Comparison of ENCODE assay signal across 1 cellular context in the genomic region with DNA sequence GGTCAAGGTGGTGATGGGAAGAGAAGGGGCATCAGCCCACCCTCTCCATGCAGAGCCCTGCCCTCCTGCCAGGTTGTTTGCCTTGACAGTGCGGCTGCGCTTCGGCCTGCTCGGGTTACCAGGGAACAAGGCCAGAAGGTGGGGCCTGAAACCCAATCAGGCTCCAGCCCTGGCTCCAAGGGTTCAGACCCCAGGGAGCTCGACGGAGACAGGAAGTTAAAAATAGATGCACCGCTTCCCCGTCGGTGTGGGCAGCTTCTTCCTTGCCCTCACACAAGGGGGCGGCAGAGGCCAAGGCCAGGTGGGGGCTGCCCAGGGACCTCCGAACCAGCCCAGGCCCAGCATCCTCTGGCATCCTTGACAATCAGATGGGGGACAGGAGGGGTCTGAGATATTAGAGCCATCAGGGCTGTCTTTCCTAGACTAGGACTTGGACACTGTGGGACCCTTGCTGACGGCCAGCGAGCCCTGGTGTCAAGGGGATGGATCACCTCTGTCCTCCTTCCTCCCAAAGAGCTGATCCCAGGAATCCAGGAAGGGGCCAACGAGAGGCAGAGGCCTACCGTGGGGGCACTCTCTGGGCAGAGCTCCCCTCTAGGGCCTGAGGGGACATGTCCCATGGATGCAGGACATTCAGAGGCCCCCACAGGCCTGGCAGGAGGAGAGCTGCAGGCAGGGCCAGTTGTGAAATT.
TF ChIP-seq lines count a peak whose summit lies in the region.

No MANE protein-coding gene starts in this region.

TF ChIP-seq in HepG2, 621 proteins besides CTCF, POLR2A, EP300 and RAD21 (continued from another document):
- TF ChIP-seq, protein P1, sequence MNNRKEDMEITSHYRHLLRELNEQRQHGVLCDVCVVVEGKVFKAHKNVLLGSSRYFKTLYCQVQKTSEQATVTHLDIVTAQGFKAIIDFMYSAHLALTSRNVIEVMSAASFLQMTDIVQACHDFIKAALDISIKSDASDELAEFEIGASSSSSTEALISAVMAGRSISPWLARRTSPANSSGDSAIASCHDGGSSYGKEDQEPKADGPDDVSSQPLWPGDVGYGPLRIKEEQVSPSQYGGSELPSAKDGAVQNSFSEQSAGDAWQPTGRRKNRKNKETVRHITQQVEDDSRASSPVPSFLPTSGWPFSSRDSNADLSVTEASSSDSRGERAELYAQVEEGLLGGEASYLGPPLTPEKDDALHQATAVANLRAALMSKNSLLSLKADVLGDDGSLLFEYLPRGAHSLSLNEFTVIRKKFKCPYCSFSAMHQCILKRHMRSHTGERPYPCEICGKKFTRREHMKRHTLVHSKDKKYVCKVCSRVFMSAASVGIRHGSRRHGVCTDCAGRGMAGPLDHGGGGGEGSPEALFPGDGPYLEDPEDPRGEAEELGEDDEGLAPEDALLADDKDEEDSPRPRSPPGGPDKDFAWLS (CRISPR knock-in tag; IDR thresholded peaks at IDR 0.05; ENCODE audit: borderline replicate concordance): peak; percentile 65; the same call in 1 of the 2 replicates
- TF ChIP-seq RFX5 (IDR thresholded peaks at IDR 0.05; ENCODE audit: low read depth, low read length) (no peak), ZNF136 (CRISPR knock-in tag; IDR thresholded peaks at IDR 0.05; ENCODE audit: low read depth) (no peak), EEA1 (CRISPR knock-in tag; IDR thresholded peaks at IDR 0.05; ENCODE audit: borderline replicate concordance) (no peak), NCOA1 (CRISPR knock-in tag; IDR thresholded peaks at IDR 0.05) (no peak), DNMT3B (CRISPR knock-in tag; conservative IDR thresholded peaks at IDR 0.05) (no peak), GLI4 (CRISPR knock-in tag; IDR thresholded peaks at IDR 0.05; ENCODE audit: borderline replicate concordance) (no peak), JUN (CRISPR knock-in tag; IDR thresholded peaks at IDR 0.05) (no peak), ZNF101 (CRISPR knock-in tag; IDR thresholded peaks at IDR 0.05; ENCODE audit: borderline replicate concordance, low read depth) (no peak), JARID2 (CRISPR knock-in tag; IDR thresholded peaks at IDR 0.05; ENCODE audit: insufficient replicate concordance) (no peak), SUZ12 (IDR thresholded peaks at IDR 0.05; ENCODE audit: low read depth, low read length) (no peak), PCBP1 (IDR thresholded peaks at IDR 0.05; ENCODE audit: borderline replicate concordance, low read depth, low read length) (no peak; the same call in 1 of the 2 replicates), ZNF468 (CRISPR knock-in tag; IDR thresholded peaks at IDR 0.05) (no peak), WIZ (CRISPR knock-in tag; IDR thresholded peaks at IDR 0.05) (no peak; the same call in 1 of the 2 replicates), TBP (CRISPR knock-in tag; IDR thresholded peaks at IDR 0.05) (no peak), SP1 (IDR thresholded peaks at IDR 0.05) (no peak), SP1 (CRISPR knock-in tag; IDR thresholded peaks at IDR 0.05) (no peak), PAWR (CRISPR knock-in tag; IDR thresholded peaks at IDR 0.05; ENCODE audit: borderline replicate concordance) (no peak), ZNF496 (CRISPR knock-in tag; IDR thresholded peaks at IDR 0.05; ENCODE audit: insufficient replicate concordance) (no peak), ZNF180 (CRISPR knock-in tag; IDR thresholded peaks at IDR 0.05; ENCODE audit: borderline replicate concordance, low read depth) (no peak), SALL1 (CRISPR knock-in tag; IDR thresholded peaks at IDR 0.05) (peak; percentile 79; the same call in 1 of the 2 replicates), ZNF292 (CRISPR knock-in tag; IDR thresholded peaks at IDR 0.05; ENCODE audit: borderline replicate concordance, low read depth) (no peak), ZSCAN21 (CRISPR knock-in tag; IDR thresholded peaks at IDR 0.05; ENCODE audit: borderline replicate concordance) (no peak), EZH2 (conservative IDR thresholded peaks at IDR 0.05; ENCODE audit: low read depth, low read length) (no peak), ZNF790 (CRISPR knock-in tag; IDR thresholded peaks at IDR 0.05; ENCODE audit: borderline replicate concordance) (no peak)
- TF ChIP-seq, protein P2, sequence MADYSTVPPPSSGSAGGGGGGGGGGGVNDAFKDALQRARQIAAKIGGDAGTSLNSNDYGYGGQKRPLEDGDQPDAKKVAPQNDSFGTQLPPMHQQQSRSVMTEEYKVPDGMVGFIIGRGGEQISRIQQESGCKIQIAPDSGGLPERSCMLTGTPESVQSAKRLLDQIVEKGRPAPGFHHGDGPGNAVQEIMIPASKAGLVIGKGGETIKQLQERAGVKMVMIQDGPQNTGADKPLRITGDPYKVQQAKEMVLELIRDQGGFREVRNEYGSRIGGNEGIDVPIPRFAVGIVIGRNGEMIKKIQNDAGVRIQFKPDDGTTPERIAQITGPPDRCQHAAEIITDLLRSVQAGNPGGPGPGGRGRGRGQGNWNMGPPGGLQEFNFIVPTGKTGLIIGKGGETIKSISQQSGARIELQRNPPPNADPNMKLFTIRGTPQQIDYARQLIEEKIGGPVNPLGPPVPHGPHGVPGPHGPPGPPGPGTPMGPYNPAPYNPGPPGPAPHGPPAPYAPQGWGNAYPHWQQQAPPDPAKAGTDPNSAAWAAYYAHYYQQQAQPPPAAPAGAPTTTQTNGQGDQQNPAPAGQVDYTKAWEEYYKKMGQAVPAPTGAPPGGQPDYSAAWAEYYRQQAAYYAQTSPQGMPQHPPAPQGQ (CRISPR knock-in tag; IDR thresholded peaks at IDR 0.05; ENCODE audit: borderline replicate concordance): no peak
- TF ChIP-seq, protein P3, sequence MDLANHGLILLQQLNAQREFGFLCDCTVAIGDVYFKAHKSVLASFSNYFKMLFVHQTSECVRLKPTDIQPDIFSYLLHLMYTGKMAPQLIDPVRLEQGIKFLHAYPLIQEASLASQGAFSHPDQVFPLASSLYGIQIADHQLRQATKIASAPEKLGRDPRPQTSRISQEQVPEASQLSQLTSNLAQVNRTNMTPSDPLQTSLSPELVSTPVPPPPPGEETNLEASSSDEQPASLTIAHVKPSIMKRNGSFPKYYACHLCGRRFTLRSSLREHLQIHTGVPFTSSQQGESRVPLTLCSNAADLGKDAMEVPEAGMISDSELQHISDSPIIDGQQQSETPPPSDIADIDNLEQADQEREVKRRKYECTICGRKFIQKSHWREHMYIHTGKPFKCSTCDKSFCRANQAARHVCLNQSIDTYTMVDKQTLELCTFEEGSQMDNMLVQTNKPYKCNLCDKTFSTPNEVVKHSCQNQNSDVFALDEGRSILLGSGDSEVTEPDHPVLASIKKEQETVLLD (CRISPR knock-in tag; IDR thresholded peaks at IDR 0.05; ENCODE audit: low read depth): no peak
- TF ChIP-seq, protein P4, sequence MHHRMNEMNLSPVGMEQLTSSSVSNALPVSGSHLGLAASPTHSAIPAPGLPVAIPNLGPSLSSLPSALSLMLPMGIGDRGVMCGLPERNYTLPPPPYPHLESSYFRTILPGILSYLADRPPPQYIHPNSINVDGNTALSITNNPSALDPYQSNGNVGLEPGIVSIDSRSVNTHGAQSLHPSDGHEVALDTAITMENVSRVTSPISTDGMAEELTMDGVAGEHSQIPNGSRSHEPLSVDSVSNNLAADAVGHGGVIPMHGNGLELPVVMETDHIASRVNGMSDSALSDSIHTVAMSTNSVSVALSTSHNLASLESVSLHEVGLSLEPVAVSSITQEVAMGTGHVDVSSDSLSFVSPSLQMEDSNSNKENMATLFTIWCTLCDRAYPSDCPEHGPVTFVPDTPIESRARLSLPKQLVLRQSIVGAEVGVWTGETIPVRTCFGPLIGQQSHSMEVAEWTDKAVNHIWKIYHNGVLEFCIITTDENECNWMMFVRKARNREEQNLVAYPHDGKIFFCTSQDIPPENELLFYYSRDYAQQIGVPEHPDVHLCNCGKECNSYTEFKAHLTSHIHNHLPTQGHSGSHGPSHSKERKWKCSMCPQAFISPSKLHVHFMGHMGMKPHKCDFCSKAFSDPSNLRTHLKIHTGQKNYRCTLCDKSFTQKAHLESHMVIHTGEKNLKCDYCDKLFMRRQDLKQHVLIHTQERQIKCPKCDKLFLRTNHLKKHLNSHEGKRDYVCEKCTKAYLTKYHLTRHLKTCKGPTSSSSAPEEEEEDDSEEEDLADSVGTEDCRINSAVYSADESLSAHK (CRISPR knock-in tag; IDR thresholded peaks at IDR 0.05; ENCODE audit: borderline replicate concordance): no peak
- TF ChIP-seq, protein P5, sequence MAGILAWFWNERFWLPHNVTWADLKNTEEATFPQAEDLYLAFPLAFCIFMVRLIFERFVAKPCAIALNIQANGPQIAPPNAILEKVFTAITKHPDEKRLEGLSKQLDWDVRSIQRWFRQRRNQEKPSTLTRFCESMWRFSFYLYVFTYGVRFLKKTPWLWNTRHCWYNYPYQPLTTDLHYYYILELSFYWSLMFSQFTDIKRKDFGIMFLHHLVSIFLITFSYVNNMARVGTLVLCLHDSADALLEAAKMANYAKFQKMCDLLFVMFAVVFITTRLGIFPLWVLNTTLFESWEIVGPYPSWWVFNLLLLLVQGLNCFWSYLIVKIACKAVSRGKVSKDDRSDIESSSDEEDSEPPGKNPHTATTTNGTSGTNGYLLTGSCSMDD (CRISPR knock-in tag; IDR thresholded peaks at IDR 0.05): no peak
- TF ChIP-seq, protein P6, sequence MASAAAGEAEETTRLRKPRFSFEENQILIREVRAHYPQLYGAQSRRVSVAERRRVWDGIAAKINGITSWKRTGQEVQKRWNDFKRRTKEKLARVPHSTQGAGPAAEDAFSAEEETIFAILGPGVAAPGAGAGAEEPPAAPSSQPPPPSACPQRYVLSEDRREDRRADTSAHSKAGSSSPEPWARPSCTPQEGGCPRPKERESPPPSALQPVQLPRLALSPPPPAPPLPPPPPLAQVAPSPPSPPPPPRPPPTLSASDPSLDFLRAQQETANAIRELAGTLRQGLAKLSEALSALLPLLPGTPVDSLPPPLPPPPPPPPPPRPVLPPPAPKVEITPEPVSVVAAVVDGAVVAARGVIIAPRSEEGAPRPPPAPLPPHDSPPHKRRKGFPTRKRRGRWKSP (CRISPR knock-in tag; IDR thresholded peaks at IDR 0.05): no peak
- TF ChIP-seq, protein P7, sequence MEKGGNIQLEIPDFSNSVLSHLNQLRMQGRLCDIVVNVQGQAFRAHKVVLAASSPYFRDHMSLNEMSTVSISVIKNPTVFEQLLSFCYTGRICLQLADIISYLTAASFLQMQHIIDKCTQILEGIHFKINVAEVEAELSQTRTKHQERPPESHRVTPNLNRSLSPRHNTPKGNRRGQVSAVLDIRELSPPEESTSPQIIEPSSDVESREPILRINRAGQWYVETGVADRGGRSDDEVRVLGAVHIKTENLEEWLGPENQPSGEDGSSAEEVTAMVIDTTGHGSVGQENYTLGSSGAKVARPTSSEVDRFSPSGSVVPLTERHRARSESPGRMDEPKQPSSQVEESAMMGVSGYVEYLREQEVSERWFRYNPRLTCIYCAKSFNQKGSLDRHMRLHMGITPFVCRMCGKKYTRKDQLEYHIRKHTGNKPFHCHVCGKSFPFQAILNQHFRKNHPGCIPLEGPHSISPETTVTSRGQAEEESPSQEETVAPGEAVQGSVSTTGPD (CRISPR knock-in tag; IDR thresholded peaks at IDR 0.05): no peak
